Comparison of ENCODE assay signal across 8 cellular contexts in genomic region chrX:101097546-101098453, GRCh38. TPM values are rescaled to one million over a fixed set of nuclear protein-coding genes. Genes with fewer than 3 reads are reported as not detected.
DNase-seq lines count a peak whose midpoint lies in the region; ATAC-seq and TF ChIP-seq lines count a peak whose summit lies in the region.

CENPI (plus strand) TSS chrX:101098204; CDS start chrX:101101071, 2,867 bp downstream.

- H3K4me2 ChIP-seq in DND-41 (ENCODE audit: insufficient read depth, low read length): peak within 1 kb of the TSS; percentile 90

- no peaks in the 10 kb centered on the region for H3K27me3 ChIP-seq in DND-41 (ENCODE audit: insufficient read depth, low read length, poor library complexity)
- no peaks in the 10 kb centered on the region for H3K27me3 ChIP-seq in Peyer's patch
- H3K27me3 ChIP-seq in mucosa of stomach (ENCODE audit: control insufficient read depth, insufficient read depth, low read length): no peaks in the 10 kb centered on the region

- H3K4me1 ChIP-seq in DND-41 (ENCODE audit: insufficient read depth, low read length) (peaks cover 32% of the 10 kb centered on the region), Peyer's patch (no peaks in the 10 kb centered on the region), mucosa of stomach (ENCODE audit: control insufficient read depth, insufficient read depth, low read length) (peaks cover 3% of the 10 kb centered on the region)

- H3K9me3 ChIP-seq in DND-41 (ENCODE audit: insufficient read depth, low read length, severe bottlenecking) (no peaks in the 10 kb centered on the region), KOPT-K1 (ENCODE audit: insufficient read depth, low read length, poor library complexity, severe bottlenecking) (no peaks in the 10 kb centered on the region), Peyer's patch (no peaks in the 10 kb centered on the region), mucosa of stomach (ENCODE audit: control insufficient read depth, low read length) (no peaks in the 10 kb centered on the region)

- H3K27ac ChIP-seq in DND-41 (ENCODE audit: low read length) (peak within 1 kb of the TSS; percentile 86), KOPT-K1 (ENCODE audit: low read depth, low read length, poor library complexity, severe bottlenecking) (peak within 1 kb of the TSS; percentile 85), Peyer's patch (peak within 1 kb of the TSS; percentile 62 to 78 (median 69))

- no peak for TF ChIP-seq POLR2A in Peyer's patch (IDR thresholded peaks at IDR 0.05)

- ATAC-seq in DND-41 (ENCODE audit: insufficient read depth, low read depth) (peak; percentile 99), GM21825 (IDR thresholded peaks at IDR 0.05; ENCODE audit: unreplicated experiment) (peak; percentile 98), esophagus mucosa (peak; percentile 100)

- DNase-seq in DND-41: peak; percentile 95
- DNase-seq in Peyer's patch: peak; percentile 87 to 96 (median 94)
- peak; percentile 93 to 94 for DNase-seq in activated T-cell treated with anti-CD3 and anti-CD28 coated beads, Interleukin-2, amount 50 U/mL, for 48 hours
- peak; percentile 90 for DNase-seq in stimulated activated CD8-positive, alpha-beta memory T cell treated with anti-CD3 and anti-CD28 coated beads, Interleukin-4, amount 100 ng/mL, for 48 hours

- H3K4me3 ChIP-seq in DND-41 (ENCODE audit: low read depth in 1 of 2, low read length in 2 of 2) (peak within 1 kb of the TSS; percentile 45 to 68), Peyer's patch (peak within 1 kb of the TSS; percentile 28 to 56 (median 40)), mucosa of stomach (ENCODE audit: low read length) (peak within 1 kb of the TSS; percentile 60)

- H3K79me2 ChIP-seq in DND-41 (ENCODE audit: insufficient read depth, low read length): peaks cover 32% of the 10 kb centered on the region

- H4K20me1 ChIP-seq in DND-41 (ENCODE audit: insufficient read depth, low read length): no peaks in the 10 kb centered on the region

- H3K9ac ChIP-seq in DND-41 (ENCODE audit: low read depth, low read length): peak within 1 kb of the TSS; percentile 66
- peak within 1 kb of the TSS; percentile 64 for H3K9ac ChIP-seq in mucosa of stomach (ENCODE audit: low read length)

- TF ChIP-seq CTCF in DND-41 (IDR thresholded peaks at IDR 0.05; ENCODE audit: borderline replicate concordance, extremely low read depth, low read length, poor library complexity, severe bottlenecking) (no peak), Peyer's patch (IDR thresholded peaks at IDR 0.05) (no peak)

- H3K36me3 ChIP-seq in DND-41 (ENCODE audit: insufficient read depth, low read length) (peaks cover 26% of the 10 kb centered on the region; the same call in 1 of the 2 replicates), KOPT-K1 (ENCODE audit: insufficient read depth, low read length) (peaks cover 26% of the 10 kb centered on the region), Peyer's patch (no peaks in the 10 kb centered on the region), mucosa of stomach (ENCODE audit: control insufficient read depth, insufficient read depth, low read length) (no peaks in the 10 kb centered on the region)

- peak within 1 kb of the TSS; percentile 68 for H2AFZ ChIP-seq in DND-41 (ENCODE audit: low read depth, low read length)

RNA-seq across cellular contexts. Expression of gene CENPI, which starts in this region (rescaled TPM):
- total RNA-seq in Peyer's patch: 1 to 10 TPM; 2.5 to 5.8 (median 3.1) TPM
- total RNA-seq in esophagus mucosa: 3.9 TPM

Comparison
In these comparisons a context has a peak if more than half of its experiments do, and no peak if none do; other contexts are left out.
1. Peak in every context shown above with its lines: DNase-seq, ATAC-seq, H3K4me3 ChIP-seq and H3K27ac ChIP-seq.